In the genomic region with DNA sequence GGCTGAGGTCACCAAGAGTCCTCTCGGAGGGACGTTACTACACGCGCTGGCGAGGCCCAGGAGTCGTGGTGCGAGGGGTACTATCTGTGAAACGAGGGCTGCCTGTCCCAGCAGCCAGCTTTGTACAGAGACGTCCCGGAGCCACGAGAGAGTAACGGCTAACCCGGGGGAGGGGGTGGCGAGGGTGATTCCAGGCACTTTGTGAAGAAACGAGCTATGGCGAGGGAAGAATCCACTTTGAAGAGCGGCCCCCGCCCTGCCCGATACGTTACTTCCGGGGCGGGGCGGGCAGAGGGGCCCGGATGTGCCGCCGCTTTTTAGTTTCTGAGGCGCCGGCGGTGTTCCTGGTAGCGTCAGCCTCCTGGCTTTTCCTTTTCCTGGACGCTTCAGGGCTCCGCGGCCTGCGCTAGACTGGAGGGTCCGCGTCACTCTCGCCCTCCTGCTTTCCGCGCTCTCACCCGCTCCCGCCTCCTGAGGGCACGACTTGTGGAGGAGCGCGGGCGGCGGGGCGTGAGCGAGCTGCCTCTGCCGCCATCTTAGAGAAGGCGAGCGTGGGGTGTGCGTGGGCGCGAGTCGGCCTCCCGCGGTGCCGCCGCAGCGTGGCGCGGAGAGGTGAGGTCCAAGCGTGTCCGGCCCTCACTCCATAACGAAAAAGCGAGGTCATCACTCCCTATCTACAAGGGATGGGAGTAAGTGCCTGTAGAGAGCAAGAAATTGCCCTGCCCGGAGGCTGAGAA, we compare ENCODE assay signal across 8 cellular contexts. TPM values are rescaled to one million over a fixed set of nuclear protein-coding genes. Genes with fewer than 3 reads are reported as not detected.
DNase-seq lines count a peak whose midpoint lies in the region; ATAC-seq, FAIRE-seq and TF ChIP-seq lines count a peak whose summit lies in the region.

No MANE protein-coding gene starts in this region.

- intact Hi-C loops in heart right ventricle (cut with DNase I): loop anchor here in 5 of 10 donors (5.0 to 10.0 kb wide), 5 partner anchors 52 to 684 kb away; a partner anchor contains a TSS
- intact Hi-C loops in posterior vena cava (cut with DNase I): no loop called here

- peak in 1 of 9 donors; percentile 1 for TF ChIP-seq CTCF in heart right ventricle (IDR thresholded peaks at IDR 0.05)
- peak in 2 of 6 experiments; percentile 4 to 6 for TF ChIP-seq CTCF in upper lobe of left lung (IDR thresholded peaks at IDR 0.05)

- peaks cover 0 to 12% (median 0%) of the 10 kb centered on the region in 9 donors for H3K36me3 ChIP-seq in heart right ventricle
- H3K36me3 ChIP-seq in upper lobe of left lung: no peaks in the 10 kb centered on the region

- peak overlapping the region; percentile 99 for H3K27ac ChIP-seq in adipose tissue (ENCODE audit: low read depth, low read length)
- H3K27ac ChIP-seq in heart right ventricle: peak overlapping the region; percentile 99 to 100 (median 100)
- H3K27ac ChIP-seq in upper lobe of left lung: peak overlapping the region; percentile 97 to 100 (median 99)

- H3K9me3 ChIP-seq in heart right ventricle (no peaks in the 10 kb centered on the region), upper lobe of left lung (no peaks in the 10 kb centered on the region)

- H3K4me1 ChIP-seq in heart right ventricle: peaks cover 0 to 38% (median 28%) of the 10 kb centered on the region in 9 donors
- H3K4me1 ChIP-seq in upper lobe of left lung: peaks cover 12 to 31% (median 20%) of the 10 kb centered on the region in 4 donors

- H3K27me3 ChIP-seq in heart right ventricle (no peaks in the 10 kb centered on the region), upper lobe of left lung (no peaks in the 10 kb centered on the region)

- TF ChIP-seq POLR2A in GM12891 (IDR thresholded peaks at IDR 0.05; ENCODE audit: low read depth, low read length): peak; percentile 91
- peak; percentile 13 to 98 (median 96) for TF ChIP-seq POLR2A in upper lobe of left lung (IDR thresholded peaks at IDR 0.05)

- H3K4me3 ChIP-seq in heart right ventricle (peak overlapping the region; percentile 64 to 90 (median 80)), upper lobe of left lung (peak overlapping the region; percentile 68 to 97 (median 78))

- 0 to 1% (median 0%) methylated on average over 64 to 67 of the region's 67 CpGs for WGBS in adipose tissue, 3 donors
- WGBS in heart right ventricle, 2 donors: 0 to 1% methylated on average over 67 of the region's 67 CpGs
- WGBS in upper lobe of left lung, 2 donors: 1 to 2% methylated on average over 16 to 46 of the region's 67 CpGs

- TF ChIP-seq EP300 in upper lobe of left lung (IDR thresholded peaks at IDR 0.05): peak in 1 of 4 donors; percentile 6

- DNase-seq in GM12891 (ENCODE audit: insufficient read length, low spot score): peak; percentile 35
- DNase-seq in NCI-H1105 treated with DMSO at 0.1 percent for 48 hours (lab: John Stamatoyannopoulos, UW): peak; percentile 88
- DNase-seq in SW480 (ENCODE audit: low spot score): peak; percentile 88
- DNase-seq in heart right ventricle: peak; percentile 89 to 90
- DNase-seq in posterior vena cava (ENCODE audit: low spot score): peak; percentile 97
- peak; percentile 82 to 98 for DNase-seq in upper lobe of left lung

- FAIRE-seq in GM12891 (lab: Jason Lieb, UNC): peak; percentile 5

- ATAC-seq in HG02759 (IDR thresholded peaks at IDR 0.05; ENCODE audit: unreplicated experiment) (peak; percentile 74), heart right ventricle (peak; percentile 93 to 98 (median 96)), upper lobe of left lung (ENCODE audit: low FRiP score in 2 of 2) (peak; percentile 96 to 97)

TF ChIP-seq in GM12891, 5 proteins besides CTCF, POLR2A, EP300 and RAD21:
- peak; percentile 47 for TF ChIP-seq POU2F2 (IDR thresholded peaks at IDR 0.05; ENCODE audit: low read depth, low read length)
- peak; percentile 83 for TF ChIP-seq TAF1 (IDR thresholded peaks at IDR 0.05; ENCODE audit: low read depth, low read length)
- peak; percentile 86 for TF ChIP-seq POLR2AphosphoS5 (IDR thresholded peaks at IDR 0.05; ENCODE audit: low read depth, low read length)
- no peak for TF ChIP-seq SPI1 (IDR thresholded peaks at IDR 0.05; ENCODE audit: low read depth, low read length)
- no peak for TF ChIP-seq PAX5 (IDR thresholded peaks at IDR 0.05; ENCODE audit: insufficient read depth, low read length, severe bottlenecking)

RNA-seq across cellular contexts. Expression of a gene that starts 0.5 kb away (rescaled TPM):
- 2.8 TPM for polyA plus RNA-seq in GM12891 (2012; ENCODE audit: low read depth, missing spikeins)
- polyA plus RNA-seq in adipose tissue (1 to 10 TPM in 2 of 3 donors, under 1 TPM in 1; 0.79 to 1.3 (median 1.0) TPM), heart right ventricle (1 to 10 TPM in 1 of 2 donors, under 1 TPM in 1; 0.43 to 1.8 TPM)
- total RNA-seq in heart right ventricle (1 to 10 TPM; 3.0 to 5.9 (median 3.9) TPM), posterior vena cava (1 to 10 TPM; 7.6 to 8.5 TPM), upper lobe of left lung (10 to 100 TPM in 5 of 6 donors, 1 to 10 TPM in 1; 7.3 to 32.0 (median 19.9) TPM)

Comparison
In these comparisons a context has a peak if more than half of its experiments do, and no peak if none do; other contexts are left out.
1. Peak in every context shown above with its lines: DNase-seq, ATAC-seq, H3K4me3 ChIP-seq and H3K27ac ChIP-seq.
2. DNase-seq: peak in every context shown above with its lines; median percentile 97 in posterior vena cava; 90 in upper lobe of left lung; 90 in heart right ventricle; 88 in NCI-H1105 treated with DMSO at 0.1 percent for 48 hours; 88 in SW480; 35 in GM12891.